In the genomic region with DNA sequence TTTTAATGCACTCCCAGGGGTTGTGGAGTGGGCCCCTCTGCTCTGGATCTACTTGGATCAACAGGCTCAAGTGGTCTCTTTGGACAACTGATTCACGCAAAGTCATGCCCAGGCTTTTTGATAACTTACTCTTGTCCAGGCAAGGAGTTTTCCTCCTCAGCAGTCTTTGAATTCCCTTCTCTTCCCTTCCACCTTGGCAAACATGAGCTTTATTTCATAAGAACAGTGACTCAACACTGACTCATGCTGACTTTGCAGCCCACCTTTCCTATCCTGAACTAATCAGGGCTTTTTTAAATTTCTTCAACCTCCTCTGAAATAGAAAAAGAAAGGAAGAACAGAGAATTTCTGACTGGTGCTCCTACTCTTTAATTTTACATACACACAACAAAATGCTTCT, we compare ENCODE assay signal across 1 cellular context.
TF ChIP-seq lines count a peak whose summit lies in the region.

No MANE protein-coding gene starts in this region.

TF ChIP-seq in H1, 55 proteins besides CTCF, POLR2A, EP300 and RAD21 (continued from another document):
- no peak for TF ChIP-seq FOSL1 (IDR thresholded peaks at IDR 0.05; ENCODE audit: insufficient read depth, low read depth, low read length)
TF ChIP-seq in H1: peak in this region for 0.
